ENCODE assay signal across 14 cellular contexts in genomic region chr1:212637902-212638301, GRCh38. TPM values are rescaled to one million over a fixed set of nuclear protein-coding genes. Genes with fewer than 3 reads are reported as not detected.
A peak's percentile ranks its signal among the peaks of the same experiment; 100 is the strongest.
DNase-seq lines count a peak whose midpoint lies in the region; ATAC-seq and TF ChIP-seq lines count a peak whose summit lies in the region.
"Had no signal": no experiment of that assay in that cellular context is flagged by ENCODE, and none has a peak within 500 bp of the region (broad histone marks: within the 10 kb centered on the region; RNA-seq: fewer than 3 reads in every experiment).

No MANE protein-coding gene starts in this region.

- peaks cover 8% of the 10 kb centered on the region for H3K36me3 Mint-ChIP-seq in activated naive CD8-positive, alpha-beta T cell treated with anti-CD3 and anti-CD28 coated beads, Interleukin-2, amount 10 ng/mL, durations not matched to agents 7 days and 5 days
- H3K36me3 Mint-ChIP-seq in activated naive CD8-positive, alpha-beta T cell treated with anti-CD3 and anti-CD28 coated beads for 36 hours, result peaks cover 7% of the 10 kb centered on the region
- no peaks in the 10 kb centered on the region for H3K36me3 Mint-ChIP-seq in brain
- H3K36me3 Mint-ChIP-seq: mesothelial cell of epicardium had no signal

- H3K27ac Mint-ChIP-seq in activated naive CD8-positive, alpha-beta T cell treated with anti-CD3 and anti-CD28 coated beads, Interleukin-2, amount 10 ng/mL, durations not matched to agents 7 days and 5 days, result peak overlapping the region; percentile 26
- H3K27ac Mint-ChIP-seq in activated naive CD8-positive, alpha-beta T cell treated with anti-CD3 and anti-CD28 coated beads for 36 hours, result no peak overlapping the region
- peak overlapping the region in 4 of 5 experiments; percentile 51 to 81 (median 74) for H3K27ac Mint-ChIP-seq in brain
- H3K27ac Mint-ChIP-seq: mesothelial cell of epicardium had no signal

- H3K4me3 Mint-ChIP-seq in activated naive CD8-positive, alpha-beta T cell treated with anti-CD3 and anti-CD28 coated beads, Interleukin-2, amount 10 ng/mL, durations not matched to agents 7 days and 5 days, result no peak overlapping the region
- no peak overlapping the region for H3K4me3 Mint-ChIP-seq in activated naive CD8-positive, alpha-beta T cell treated with anti-CD3 and anti-CD28 coated beads for 36 hours
- peak overlapping the region in 2 of 5 experiments; percentile 31 to 55 for H3K4me3 Mint-ChIP-seq in brain
- H3K4me3 Mint-ChIP-seq: activated T-cell treated with anti-CD3 and anti-CD28 coated beads, Interleukin-2, amount 50 U/mL, for 4 hours; mesothelial cell of epicardium had no signal

- POLR2A ChIA-PET in activated naive CD8-positive, alpha-beta T cell treated with anti-CD3 and anti-CD28 coated beads, Interleukin-2, amount 10 ng/mL, durations not matched to agents 7 days and 5 days (lab: Charles Lee), result no interaction called here

- no peaks in the 10 kb centered on the region for H3K36me3 ChIP-seq in lower lobe of right lung
- no peaks in the 10 kb centered on the region for H3K36me3 ChIP-seq in transverse colon
- no peaks in the 10 kb centered on the region for H3K36me3 ChIP-seq in BE2C

- WGBS in transverse colon (ENCODE audit: low coverage in 1 of 2), 2 donors, result 72 to 89% methylated on average over 5 of the region's 5 CpGs

- TF ChIP-seq EP300 in transverse colon (IDR thresholded peaks at IDR 0.05; ENCODE audit: low read depth), result no peak

- H3K4me3 ChIP-seq in lower lobe of right lung, result no peak overlapping the region
- H3K4me3 ChIP-seq in transverse colon, result no peak overlapping the region
- no peak overlapping the region for H3K4me3 ChIP-seq in BE2C (ENCODE audit: low read depth, low read length)

- peaks cover 19% of the 10 kb centered on the region for H3K27me3 Mint-ChIP-seq in activated naive CD8-positive, alpha-beta T cell treated with anti-CD3 and anti-CD28 coated beads, Interleukin-2, amount 10 ng/mL, durations not matched to agents 7 days and 5 days
- no peaks in the 10 kb centered on the region for H3K27me3 Mint-ChIP-seq in activated naive CD8-positive, alpha-beta T cell treated with anti-CD3 and anti-CD28 coated beads for 36 hours
- no peaks in the 10 kb centered on the region for H3K27me3 Mint-ChIP-seq in brain

- H3K4me1 ChIP-seq in lower lobe of right lung (peaks cover 31% of the 10 kb centered on the region), transverse colon (peaks cover 0 to 33% (median 12%) of the 10 kb centered on the region in 4 donors), BE2C (peaks cover 33% of the 10 kb centered on the region)

- H3K27me3 ChIP-seq in lower lobe of right lung (ENCODE audit: low read depth) (no peaks in the 10 kb centered on the region), transverse colon (no peaks in the 10 kb centered on the region), BE2C (no peaks in the 10 kb centered on the region)

- in situ Hi-C loops in transverse colon (cut with MboI; ENCODE audit: low pct_ligation_motif_present in 1 of 4, low pct_unique_long_range_greater_than_20kb in 1 of 4, low sequenced_read_pairs in 3 of 4), result no loop called here

- H3K27ac ChIP-seq in lower lobe of right lung (peak overlapping the region; percentile 68), transverse colon (peak overlapping the region; percentile 12 to 63 (median 34))

- peaks cover 7% of the 10 kb centered on the region for H3K9me3 ChIP-seq in lower lobe of right lung
- no peaks in the 10 kb centered on the region for H3K9me3 ChIP-seq in transverse colon
- H3K9me3 ChIP-seq in BE2C, result no peaks in the 10 kb centered on the region

- H3K4me1 Mint-ChIP-seq in activated naive CD8-positive, alpha-beta T cell treated with anti-CD3 and anti-CD28 coated beads, Interleukin-2, amount 10 ng/mL, durations not matched to agents 7 days and 5 days, result peaks cover 31% of the 10 kb centered on the region
- peaks cover 25% of the 10 kb centered on the region for H3K4me1 Mint-ChIP-seq in activated naive CD8-positive, alpha-beta T cell treated with anti-CD3 and anti-CD28 coated beads for 36 hours
- H3K4me1 Mint-ChIP-seq in brain, result peaks cover 43% of the 10 kb centered on the region

- no peak for TF ChIP-seq CTCF in brain (conservative IDR thresholded peaks at IDR 0.05)
- TF ChIP-seq CTCF in lower lobe of right lung (IDR thresholded peaks at IDR 0.05), result no peak
- TF ChIP-seq CTCF in transverse colon (IDR thresholded peaks at IDR 0.05), result no peak
- TF ChIP-seq CTCF in BE2C (IDR thresholded peaks at IDR 0.05; ENCODE audit: low read depth, low read length), result no peak

- no peak for ATAC-seq in activated naive CD8-positive, alpha-beta T cell treated with anti-CD3 and anti-CD28 coated beads, Interleukin-2, amount 10 ng/mL, durations not matched to agents 7 days and 5 days (ENCODE audit: low read depth)
- ATAC-seq in lower lobe of right lung (no peak), HG02798 (IDR thresholded peaks at IDR 0.05; ENCODE audit: poor library complexity, unreplicated experiment) (no peak)
- ATAC-seq: Panc1 had no signal

- no peak for TF ChIP-seq POLR2A in transverse colon (IDR thresholded peaks at IDR 0.05)

- DNase-seq in activated naive CD8-positive, alpha-beta T cell treated with anti-CD3 and anti-CD28 coated beads, Interleukin-2, amount 10 ng/mL, durations not matched to agents 7 days and 5 days, result no peak
- no peak for DNase-seq in activated naive CD8-positive, alpha-beta T cell treated with anti-CD3 and anti-CD28 coated beads for 36 hours
- DNase-seq in lower lobe of right lung (no peak), transverse colon (no peak), BE2C (no peak)
- DNase-seq in effector CD8-positive, alpha-beta T cell (lab: John Stamatoyannopoulos, UW), result no peak
- DNase-seq: activated T-cell treated with anti-CD3 and anti-CD28 coated beads, Interleukin-2, amount 50 U/mL, for 4 hours; AML-193; cortex of kidney; KG1 had no signal

- intact Hi-C loops in lower lobe of right lung (cut with DNase I), result no loop called here
- intact Hi-C loops in transverse colon (cut with DNase I; ENCODE audit: low total_unique reads), result no loop called here

- peaks cover 3% of the 10 kb centered on the region for H3K9me3 Mint-ChIP-seq in activated naive CD8-positive, alpha-beta T cell treated with anti-CD3 and anti-CD28 coated beads, Interleukin-2, amount 10 ng/mL, durations not matched to agents 7 days and 5 days
- peaks cover 9% of the 10 kb centered on the region for H3K9me3 Mint-ChIP-seq in activated naive CD8-positive, alpha-beta T cell treated with anti-CD3 and anti-CD28 coated beads for 36 hours
- peaks cover 7 to 18% (median 10%) of the 10 kb centered on the region in 5 experiments for H3K9me3 Mint-ChIP-seq in brain

RNA-seq across cellular contexts. Expression of gene ATF3, which starts 29.3 kb away (rescaled TPM):
- 10 to 100 TPM; 13.1 to 13.8 TPM for total RNA-seq in activated naive CD8-positive, alpha-beta T cell treated with anti-CD3 and anti-CD28 coated beads, Interleukin-2, amount 10 ng/mL, durations not matched to agents 7 days and 5 days
- total RNA-seq in activated naive CD8-positive, alpha-beta T cell treated with anti-CD3 and anti-CD28 coated beads for 36 hours, result 10 to 100 TPM; 42.4 to 44.9 TPM
- polyA plus RNA-seq in brain (ENCODE audit: insufficient read depth, low read depth, low replicate concordance), result 12.3 TPM
- 25.8 TPM for total RNA-seq in lower lobe of right lung
- total RNA-seq in transverse colon, result 10 to 100 TPM in 3 of 4 donors, 1 to 10 TPM in 1; 7.8 to 84.8 (median 46.1) TPM
- polyA plus RNA-seq in BE2C (2012; ENCODE audit: insufficient read depth, insufficient read length, low read depth), result 23.1 TPM
